Comparison of ENCODE assay signal across 8 cellular contexts in the genomic region with DNA sequence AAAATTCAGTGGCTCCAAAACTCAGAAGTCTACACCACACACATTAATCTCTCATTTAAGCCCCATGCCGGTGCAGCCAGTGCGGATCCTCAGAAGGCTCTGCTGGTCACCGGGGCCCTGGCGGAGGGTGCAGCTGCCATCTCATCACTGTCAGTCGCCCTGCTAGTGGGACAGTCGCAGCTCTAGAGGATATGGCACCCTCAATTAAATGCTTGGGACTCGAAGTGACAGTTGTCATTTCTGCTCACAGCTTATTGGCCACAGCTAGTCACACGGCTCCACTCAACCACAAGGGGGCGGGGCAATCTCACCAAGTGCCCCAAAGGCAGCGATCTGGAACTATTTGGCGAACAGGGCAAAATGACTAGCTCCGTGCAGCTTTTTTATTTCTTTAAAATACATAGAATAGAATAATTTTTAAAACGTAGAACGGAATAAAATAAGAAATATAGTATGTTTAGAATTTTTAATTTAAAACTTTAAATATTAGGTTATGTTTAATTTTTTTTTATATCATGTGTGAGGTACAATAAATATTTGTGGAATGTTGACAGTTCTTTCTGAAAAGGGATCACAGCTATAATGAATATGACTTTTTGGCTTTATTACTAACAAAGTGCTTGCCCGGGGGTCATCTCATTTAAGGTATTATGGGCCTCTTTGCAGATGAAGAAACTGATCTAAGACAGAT. TPM values are rescaled to one million over a fixed set of nuclear protein-coding genes. Genes with fewer than 3 reads are reported as not detected.
A peak's percentile ranks its signal among the peaks of the same experiment; 100 is the strongest.
DNase-seq lines count a peak whose midpoint lies in the region; ATAC-seq lines count a peak whose summit lies in the region.

No MANE protein-coding gene starts in this region.

- intact Hi-C loops in activated CD4-positive, alpha-beta T cell treated with anti-CD3 and anti-CD28 coated beads for 36 hours (cut with DNase I, micrococcal nuclease) = loop anchor here (1.0 to 2.0 kb wide), 5 partner anchors 166 to 390 kb away; partner anchors contain the start of gene PAFAH2 (in 1 of the 2)

- H3K4me1 Mint-ChIP-seq in activated CD4-positive, alpha-beta T cell treated with anti-CD3 and anti-CD28 coated beads for 36 hours = peaks cover 11% of the 10 kb centered on the region

- peak; percentile 78 for DNase-seq in EH (ENCODE audit: low read depth)
- DNase-seq in NCI-H524 (lab: John Stamatoyannopoulos, UW) = peak; percentile 88 to 95
- peak; percentile 95 for DNase-seq in activated CD4-positive, alpha-beta T cell treated with anti-CD3 and anti-CD28 coated beads for 36 hours
- peak; percentile 21 to 54 for DNase-seq in cerebellar nuclear complex (lab: John Stamatoyannopoulos, UW)
- peak; percentile 90 for DNase-seq in left kidney (ENCODE audit: low read depth, low spot score)
- peak; percentile 87 for DNase-seq in stimulated activated CD4-positive, alpha-beta T cell treated with anti-CD3 and anti-CD28 coated beads, Interleukin-4, amount 100 ng/mL, for 1 hour

- H3K36me3 Mint-ChIP-seq in activated CD4-positive, alpha-beta T cell treated with anti-CD3 and anti-CD28 coated beads for 36 hours (ENCODE audit: low read depth) = no peaks in the 10 kb centered on the region

- H3K9me3 Mint-ChIP-seq in activated CD4-positive, alpha-beta T cell treated with anti-CD3 and anti-CD28 coated beads for 36 hours (ENCODE audit: low read depth) = no peaks in the 10 kb centered on the region

- peaks cover 6% of the 10 kb centered on the region for H3K27me3 Mint-ChIP-seq in activated CD4-positive, alpha-beta T cell treated with anti-CD3 and anti-CD28 coated beads for 36 hours

- H3K27ac Mint-ChIP-seq in activated CD4-positive, alpha-beta T cell treated with anti-CD3 and anti-CD28 coated beads for 36 hours = no peak overlapping the region

- ATAC-seq in HG02885 (IDR thresholded peaks at IDR 0.05; ENCODE audit: poor library complexity, unreplicated experiment) (peak; percentile 64), GM21515 (IDR thresholded peaks at IDR 0.05; ENCODE audit: unreplicated experiment) (no peak)
- peak; percentile 99 for ATAC-seq in activated CD4-positive, alpha-beta T cell treated with anti-CD3 and anti-CD28 coated beads for 36 hours

- no peak overlapping the region for H3K4me3 Mint-ChIP-seq in activated CD4-positive, alpha-beta T cell treated with anti-CD3 and anti-CD28 coated beads for 36 hours

- CTCF ChIA-PET in activated CD4-positive, alpha-beta T cell treated with anti-CD3 and anti-CD28 coated beads for 36 hours (lab: Charles Lee) = interaction anchor here (0.6 to 4.7 kb wide), 27 partner anchors 10 to 267 kb away, joined by 3 to 27 read pairs (median 4); partner anchors contain the start of gene MTFR1L

- POLR2A ChIA-PET in activated CD4-positive, alpha-beta T cell treated with anti-CD3 and anti-CD28 coated beads for 36 hours (lab: Charles Lee) = interaction anchor here (0.8 to 1.1 kb wide), 4 partner anchors 35 to 211 kb away, joined by 3 to 5 read pairs (median 4); partner anchors contain the start of gene MTFR1L

RNA-seq across cellular contexts. Expression of gene MAN1C1, which starts 8.0 kb away (rescaled TPM):
- 10 to 100 TPM in 1 of 2 experiments, 1 to 10 TPM in 1; 10.0 to 10.1 TPM for total RNA-seq in activated CD4-positive, alpha-beta T cell treated with anti-CD3 and anti-CD28 coated beads for 36 hours

Comparison
In these comparisons a context has a peak if more than half of its experiments do, and no peak if none do; other contexts are left out.
1. DNase-seq: peak in every context shown above with its lines; median percentile 95 in activated CD4-positive, alpha-beta T cell treated with anti-CD3 and anti-CD28 coated beads for 36 hours; 92 in NCI-H524; 90 in left kidney; 87 in stimulated activated CD4-positive, alpha-beta T cell treated with anti-CD3 and anti-CD28 coated beads, Interleukin-4, amount 100 ng/mL, for 1 hour; 78 in EH; 38 in cerebellar nuclear complex.